ENCODE assay signal across 1 cellular context in genomic region chr12:76698966-76699365, GRCh38.
TF ChIP-seq lines count a peak whose summit lies in the region.

No MANE protein-coding gene starts in this region.

TF ChIP-seq in WTC11, 78 proteins besides CTCF, POLR2A, EP300 and RAD21 (continued from another document):
- no peak for TF ChIP-seq ATF3 (CRISPR knock-in tag; conservative IDR thresholded peaks at IDR 0.05)
- no peak for TF ChIP-seq ELF4 (CRISPR knock-in tag; IDR thresholded peaks at IDR 0.05; ENCODE audit: low read depth)
- no peak for TF ChIP-seq KAT7 (CRISPR knock-in tag; IDR thresholded peaks at IDR 0.05; ENCODE audit: borderline replicate concordance)
- TF ChIP-seq USF1 (CRISPR knock-in tag; IDR thresholded peaks at IDR 0.05) = no peak
- TF ChIP-seq CBFB (CRISPR knock-in tag; IDR thresholded peaks at IDR 0.05; ENCODE audit: low read depth) = no peak
- TF ChIP-seq NFE2L1 (CRISPR knock-in tag; IDR thresholded peaks at IDR 0.05) = no peak
